In genomic region chr3:8657804-8658311, GRCh38 we compare ENCODE assay signal across 8 cellular contexts. TPM values are rescaled to one million over a fixed set of nuclear protein-coding genes. Genes with fewer than 3 reads are reported as not detected.
DNase-seq lines count a peak whose midpoint lies in the region; ATAC-seq and TF ChIP-seq lines count a peak whose summit lies in the region.

No MANE protein-coding gene starts in this region.

- H3K4me3 ChIP-seq in SJCRH30 (no peak overlapping the region), trophoblast cell (ENCODE audit: low read depth, low read length) (no peak overlapping the region), smooth muscle cell (no peak overlapping the region)

- H3K9me3 ChIP-seq in SJCRH30 (replicated peaks) (peaks cover 15% of the 10 kb centered on the region), trophoblast cell (ENCODE audit: insufficient read depth, low read depth, low read length) (peaks cover 2% of the 10 kb centered on the region), smooth muscle cell (replicated peaks; ENCODE audit: low read depth) (no peaks in the 10 kb centered on the region)

- H3K27me3 ChIP-seq in SJCRH30 (no peaks in the 10 kb centered on the region), trophoblast cell (ENCODE audit: insufficient read depth, low read length) (no peaks in the 10 kb centered on the region), smooth muscle cell (ENCODE audit: low read depth) (no peaks in the 10 kb centered on the region)

- DNase-seq in SJCRH30 (no peak), trophoblast cell (no peak), smooth muscle cell (lab: John Stamatoyannopoulos, UW; ENCODE audit: unreplicated experiment) (no peak), EL (no peak), Ammon's horn (ENCODE audit: low spot score) (no peak)
- no peak for DNase-seq in activated CD4-positive, alpha-beta T cell treated with anti-CD3 and anti-CD28 coated beads for 48 hours

- H3K36me3 ChIP-seq in SJCRH30, result no peaks in the 10 kb centered on the region
- no peaks in the 10 kb centered on the region for H3K36me3 ChIP-seq in trophoblast cell (ENCODE audit: control insufficient read depth in 1 of 2, insufficient read depth in 2 of 2, low read length in 2 of 2)
- no peaks in the 10 kb centered on the region for H3K36me3 ChIP-seq in smooth muscle cell (ENCODE audit: low read depth)

- peaks cover 3% of the 10 kb centered on the region for H3F3A ChIP-seq in smooth muscle cell (ENCODE audit: low read depth)

- H2BK5ac ChIP-seq in trophoblast cell (ENCODE audit: low read depth, low read length, poor library complexity), result no peak overlapping the region

- no peaks in the 10 kb centered on the region for H4K20me1 ChIP-seq in smooth muscle cell (ENCODE audit: low read depth)

- H4K91ac ChIP-seq in trophoblast cell (ENCODE audit: low read depth, low read length), result no peak overlapping the region

- H3K9ac ChIP-seq in trophoblast cell (ENCODE audit: low read length) (no peak overlapping the region), smooth muscle cell (ENCODE audit: low read depth) (no peak overlapping the region)

- H2BK12ac ChIP-seq in trophoblast cell (ENCODE audit: low read length), result no peak overlapping the region

- no peak overlapping the region for H3K14ac ChIP-seq in trophoblast cell (ENCODE audit: low read length)

- no peaks in the 10 kb centered on the region for H3K79me1 ChIP-seq in trophoblast cell (ENCODE audit: low read length)

- H2AK5ac ChIP-seq in trophoblast cell (ENCODE audit: low read length), result no peak overlapping the region

- H3K79me2 ChIP-seq in trophoblast cell (ENCODE audit: control insufficient read depth, insufficient read depth, low read length, poor library complexity) (no peaks in the 10 kb centered on the region), smooth muscle cell (ENCODE audit: low read depth) (no peaks in the 10 kb centered on the region)

- peak overlapping the region; percentile 22; the same call in 1 of the 2 replicates for H3K27ac ChIP-seq in SJCRH30
- no peak overlapping the region for H3K27ac ChIP-seq in trophoblast cell (ENCODE audit: low read depth, low read length)
- H3K27ac ChIP-seq in smooth muscle cell (ENCODE audit: low read depth), result no peak overlapping the region

- H2BK120ac ChIP-seq in trophoblast cell (ENCODE audit: insufficient read depth, low read length, poor library complexity), result no peak overlapping the region

- no CpG with 5 or more reads among the region's 8 CpGs for WGBS in trophoblast cell (ENCODE audit: extremely low coverage, insufficient coverage, insufficient read length)
- 95% methylated on average over 8 of the region's 8 CpGs for WGBS in smooth muscle cell (ENCODE audit: low lambda C conversion rate)

- H3K23ac ChIP-seq in trophoblast cell (ENCODE audit: low read length), result no peak overlapping the region

- H3K4me2 ChIP-seq in trophoblast cell (ENCODE audit: low read length) (no peak overlapping the region), smooth muscle cell (no peak overlapping the region)

- H3K4me1 ChIP-seq in SJCRH30, result peaks cover 23% of the 10 kb centered on the region
- peaks cover 0 to 5% of the 10 kb centered on the region in 2 experiments for H3K4me1 ChIP-seq in trophoblast cell (ENCODE audit: control insufficient read depth in 1 of 2, insufficient read depth in 2 of 2, low read length in 2 of 2)
- H3K4me1 ChIP-seq in smooth muscle cell (ENCODE audit: low read depth), result peaks cover 9% of the 10 kb centered on the region

- H4K12ac ChIP-seq in trophoblast cell (ENCODE audit: low read depth, low read length), result no peak overlapping the region

- no peak for TF ChIP-seq CTCF in smooth muscle cell (IDR thresholded peaks at IDR 0.05; ENCODE audit: borderline replicate concordance, insufficient read depth, poor library complexity, severe bottlenecking)

- H3K18ac ChIP-seq in trophoblast cell (ENCODE audit: low read length), result no peak overlapping the region

- H4K8ac ChIP-seq in trophoblast cell (ENCODE audit: low read depth, low read length), result no peak overlapping the region

- peak; percentile 30 for ATAC-seq in GM18520 (IDR thresholded peaks at IDR 0.05; ENCODE audit: unreplicated experiment)
- peak; percentile 5 for ATAC-seq in HG02840 (IDR thresholded peaks at IDR 0.05; ENCODE audit: low FRiP score, unreplicated experiment)

- peak overlapping the region; percentile 56 for H2AFZ ChIP-seq in trophoblast cell (ENCODE audit: insufficient read depth, low read length, poor library complexity)
- H2AFZ ChIP-seq in smooth muscle cell (ENCODE audit: low read depth), result no peak overlapping the region

- no peak overlapping the region for H3K4ac ChIP-seq in trophoblast cell (ENCODE audit: low read depth, low read length)

RNA-seq across cellular contexts. Expression of gene SSUH2, which starts 13.3 kb away (rescaled TPM):
- 0.30 and 0.53 TPM in 2 replicates for total RNA-seq in SJCRH30 (2014; rRNA removed; shearing (Covaris generic))
- 0.25 and 0.30 TPM in 2 replicates for polyA plus RNA-seq in trophoblast cell (2013)
- 0.09 TPM in 1 of 2 replicates, not detected in the other for total RNA-seq in smooth muscle cell
- polyA plus RNA-seq in smooth muscle cell, result not detected in 2 replicates
